ENCODE assay signal across 8 cellular contexts in genomic region chr5:10307206-10308148, GRCh38. TPM values are rescaled to one million over a fixed set of nuclear protein-coding genes. Genes with fewer than 3 reads are reported as not detected.
DNase-seq lines count a peak whose midpoint lies in the region; ATAC-seq and TF ChIP-seq lines count a peak whose summit lies in the region.

Gene CMBL (minus strand): TSS chr5:10307902. CDS start chr5:10290762, 17,140 bp downstream.

- CTCF ChIA-PET in PC-3 (lab: Charles Lee), result no interaction called here

- H2AFZ ChIP-seq in PC-3 (ENCODE audit: low read length), result peak within 1 kb of the TSS; percentile 85

- ATAC-seq in GM19468 (IDR thresholded peaks at IDR 0.05; ENCODE audit: extremely low read depth, unreplicated experiment) (peak; percentile 53), PC-3 (peak; percentile 61)

- intact Hi-C loops in PC-3 (cut with micrococcal nuclease), result loop anchor here (2.0 kb wide), 1 partner anchor 23 kb away; no protein-coding TSS in a partner anchor

- H3F3A ChIP-seq in PC-3 (ENCODE audit: low read length, unreplicated experiment), result peaks cover 15% of the 10 kb centered on the region

- POLR2A ChIA-PET in PC-3 (lab: Charles Lee; ENCODE audit: unreplicated experiment), result interaction anchor here (0.5 kb wide), 1 partner anchor 121 kb away, joined by 4 read pairs; no protein-coding TSS in a partner anchor

- peaks cover 42% of the 10 kb centered on the region for H3K4me1 ChIP-seq in PC-3 (ENCODE audit: insufficient read depth, low read length)
- H3K4me1 ChIP-seq in iPS DF 6.9 (ENCODE audit: control insufficient read depth, insufficient read depth, low read length), result 0 out of 2 replicates have a peak, but pooled peaks cover 1% of the 10 kb centered on the region

- no peaks in the 10 kb centered on the region for H4K20me1 ChIP-seq in PC-3 (ENCODE audit: low read length)

- DNase-seq in DMS53 treated with DMSO at 0.1 percent for 48 hours (lab: John Stamatoyannopoulos, UW; ENCODE audit: unreplicated experiment), result peak; percentile 54
- peak; percentile 35 for DNase-seq in HK-2 (ENCODE audit: unreplicated experiment)
- peak; percentile 92 for DNase-seq in PC-3
- peak; percentile 70 for DNase-seq in astrocyte of the spinal cord (ENCODE audit: low read depth, low spot score)
- no peak for DNase-seq in iPS DF 6.9 (ENCODE audit: low read depth, low spot score)
- DNase-seq in renal cortical epithelial cell (ENCODE audit: low read depth), result no peak
- no peak for DNase-seq in pons (ENCODE audit: low spot score)

- no peaks in the 10 kb centered on the region for H3K27me3 ChIP-seq in PC-3 (ENCODE audit: low read length)
- no peaks in the 10 kb centered on the region for H3K27me3 ChIP-seq in iPS DF 6.9 (ENCODE audit: control insufficient read depth, insufficient read depth, low read length)

- H3K4me3 ChIP-seq in PC-3 (ENCODE audit: low read length) (peak within 1 kb of the TSS; percentile 76), astrocyte of the spinal cord (ENCODE audit: low read depth, low read length) (peak within 1 kb of the TSS; percentile 58), iPS DF 6.9 (ENCODE audit: low read length) (peak within 1 kb of the TSS; percentile 79)

- H3K9me3 ChIP-seq in PC-3 (ENCODE audit: low read length) (no peaks in the 10 kb centered on the region), iPS DF 6.9 (ENCODE audit: control insufficient read depth, insufficient read depth, low read length) (no peaks in the 10 kb centered on the region)

- BruUV-seq in PC-3 (replicated peaks; lab: Mats Ljungman, UMichigan), result no TSS peak

- WGBS in iPS DF 6.9 (ENCODE audit: insufficient coverage, insufficient read length), result no CpG with 5 or more reads among the region's 56 CpGs

- H3K9ac ChIP-seq in PC-3 (ENCODE audit: low read length), result peak within 1 kb of the TSS; percentile 89

- H3K9me2 ChIP-seq in PC-3 (replicated peaks; ENCODE audit: low read length), result no peaks in the 10 kb centered on the region

- peak within 1 kb of the TSS; percentile 92 for H3K4me2 ChIP-seq in PC-3 (ENCODE audit: low read length)

- in situ Hi-C loops in astrocyte of the spinal cord (cut with HindIII; ENCODE audit: low sequenced_read_pairs), result no loop called here

- TF ChIP-seq CTCF in PC-3 (conservative IDR thresholded peaks at IDR 0.05; ENCODE audit: low read depth, low read length) (no peak), astrocyte of the spinal cord (IDR thresholded peaks at IDR 0.05; ENCODE audit: low read depth, low read length) (no peak)

- H3K27ac ChIP-seq in PC-3 (ENCODE audit: low read length) (peak within 1 kb of the TSS; percentile 88), iPS DF 6.9 (ENCODE audit: low read length) (no peak within 1 kb of the TSS)

- H3K36me3 ChIP-seq in PC-3 (ENCODE audit: low read depth, low read length) (peaks cover 20% of the 10 kb centered on the region), iPS DF 6.9 (ENCODE audit: control insufficient read depth, insufficient read depth, low read length) (no peaks in the 10 kb centered on the region)

- peaks cover 52% of the 10 kb centered on the region for H3K79me2 ChIP-seq in PC-3 (ENCODE audit: low read length)

RNA-seq across cellular contexts. Expression of gene CMBL, which starts in this region (rescaled TPM):
- total RNA-seq in PC-3 (2014; rRNA removed) (35.7 and 38.4 TPM in 2 replicates), renal cortical epithelial cell (7.6 and 28.6 TPM in 2 replicates)

Comparison
In these comparisons a context has a peak if more than half of its experiments do, and no peak if none do; other contexts are left out.
1. DNase-seq: peak in DMS53 treated with DMSO at 0.1 percent for 48 hours (single experiment), HK-2 (single experiment), PC-3 (single experiment) and astrocyte of the spinal cord (single experiment); none in iPS DF 6.9 (single experiment), renal cortical epithelial cell (single experiment) and pons (single experiment).
2. Peak in every context shown above with its lines, with median percentiles within 50 percentile points of each other: H3K4me3 ChIP-seq.